Comparison of ENCODE assay signal across 1 cellular context in genomic region chr6:34671362-34671761, GRCh38.
TF ChIP-seq lines count a peak whose summit lies in the region.

No MANE protein-coding gene starts in this region.

TF ChIP-seq in GM12878, 131 proteins besides CTCF, POLR2A, EP300 and RAD21 (continued from another document):
- no peak for TF ChIP-seq ZNF687 (IDR thresholded peaks at IDR 0.05)
- TF ChIP-seq MYB (IDR thresholded peaks at IDR 0.05; ENCODE audit: borderline replicate concordance, low read depth, low read length), result no peak
- TF ChIP-seq HDAC6 (IDR thresholded peaks at IDR 0.05; ENCODE audit: unreplicated experiment), result no peak
- no peak for TF ChIP-seq NRF1 (conservative IDR thresholded peaks at IDR 0.05; ENCODE audit: low read depth, low read length)
TF ChIP-seq in GM12878: peak in this region for 0.
